Comparison of ENCODE assay signal across 8 cellular contexts in genomic region chrX:385736-386135, GRCh38. TPM values are rescaled to one million over a fixed set of nuclear protein-coding genes. Genes with fewer than 3 reads are reported as not detected.
A peak's percentile ranks its signal among the peaks of the same experiment; 100 is the strongest.
DNase-seq lines count a peak whose midpoint lies in the region; ATAC-seq, FAIRE-seq and TF ChIP-seq lines count a peak whose summit lies in the region.
"Not testable (repeated sequence)": the region's sequence is repeated elsewhere in the genome, so short reads cannot be mapped to it uniquely, and the experiment has no call there.

No MANE protein-coding gene starts in this region.

- H3K27me3 ChIP-seq in DOHH2 (ENCODE audit: control insufficient read depth, low read length); astrocyte (ENCODE audit: insufficient read depth, low read length); esophagus squamous epithelium; HepG2 (ENCODE audit: control insufficient read depth in 1 of 2, insufficient read depth in 2 of 2, low read length in 2 of 2); trophoblast cell (ENCODE audit: insufficient read depth, low read length): not testable (repeated sequence)

- H3K18ac ChIP-seq in trophoblast cell (ENCODE audit: low read length) = not testable (repeated sequence)

- H3K27ac Mint-ChIP-seq in WTC11; astrocyte (ENCODE audit: unreplicated experiment); type B pancreatic cell: not testable (repeated sequence)

- TF ChIP-seq EP300 in HepG2 (IDR thresholded peaks at IDR 0.05; ENCODE audit: low read depth in 2 of 2, low read length in 2 of 2); HepG2 (CRISPR knock-in tag; IDR thresholded peaks at IDR 0.05; ENCODE audit: borderline replicate concordance): not testable (repeated sequence)

- H3K4me1 Mint-ChIP-seq in WTC11; astrocyte (ENCODE audit: low read depth, unreplicated experiment); type B pancreatic cell (ENCODE audit: unreplicated experiment): not testable (repeated sequence)

- H4K12ac ChIP-seq in trophoblast cell (ENCODE audit: low read depth, low read length) = not testable (repeated sequence)

- not testable (repeated sequence) for H3K79me1 ChIP-seq in trophoblast cell (ENCODE audit: low read length)

- H3K4me1 ChIP-seq in DOHH2 (ENCODE audit: control insufficient read depth, low read length) = peaks cover 35% of the 10 kb centered on the region
- not testable (repeated sequence) for H3K4me1 ChIP-seq in astrocyte (ENCODE audit: insufficient read depth, low read length); trophoblast cell (ENCODE audit: control insufficient read depth in 1 of 2, insufficient read depth in 2 of 2, low read length in 2 of 2)
- peaks cover 6 to 18% (median 10%) of the 10 kb centered on the region in 3 donors for H3K4me1 ChIP-seq in esophagus squamous epithelium
- H3K4me1 ChIP-seq in HepG2 (ENCODE audit: insufficient read depth, low read length) = peaks cover 21% of the 10 kb centered on the region

- H3K4me3 Mint-ChIP-seq in WTC11 (peak overlapping the region; percentile 61), astrocyte (ENCODE audit: unreplicated experiment) (peak overlapping the region; percentile 77), type B pancreatic cell (peak overlapping the region; percentile 76)

- 49 to 61% methylated on average over 12 of the region's 12 CpGs for WGBS in esophagus squamous epithelium, 2 donors
- 77% methylated on average over 12 of the region's 12 CpGs for WGBS in HepG2 (ENCODE audit: low lambda C conversion rate)
- WGBS in trophoblast cell (ENCODE audit: extremely low coverage, insufficient coverage, insufficient read length) = no CpG with 5 or more reads among the region's 12 CpGs

- not testable (repeated sequence) for H3K9me3 Mint-ChIP-seq in WTC11; astrocyte (ENCODE audit: unreplicated experiment); type B pancreatic cell

- H3K36me3 Mint-ChIP-seq in WTC11; astrocyte (ENCODE audit: low read depth, unreplicated experiment); type B pancreatic cell: not testable (repeated sequence)

- ATAC-seq in WTC11, HepG2: not testable (repeated sequence)

- not testable (repeated sequence) for DNase-seq in LNCaP clone FGC (ENCODE audit: low read depth); WTC11 (ENCODE audit: low spot score); astrocyte (ENCODE audit: low read depth); esophagus squamous epithelium (lab: John Stamatoyannopoulos, UW); HepG2 (ENCODE audit: low spot score); trophoblast cell; type B pancreatic cell (ENCODE audit: extremely low spot score, unreplicated experiment)

- not testable (repeated sequence) for H4K91ac ChIP-seq in trophoblast cell (ENCODE audit: low read depth, low read length)

- TF ChIP-seq RAD21 in HepG2 (CRISPR knock-in tag; IDR thresholded peaks at IDR 0.05) = not testable (repeated sequence)

- CTCF ChIA-PET in WTC11 (lab: Charles Lee); HepG2 (lab: Yijun Ruan, JAX; ENCODE audit: low intra/inter-chr PET ratio, low total read pairs): not testable (repeated sequence)

- H3K4me2 ChIP-seq in DOHH2 (ENCODE audit: low read length) (peak overlapping the region; percentile 82), astrocyte (ENCODE audit: low read length) (peak overlapping the region; percentile 85), HepG2 (ENCODE audit: low read depth, low read length) (peak overlapping the region; percentile 74), trophoblast cell (ENCODE audit: low read length) (peak overlapping the region; percentile 99)

- H3F3A ChIP-seq in DOHH2 (ENCODE audit: control insufficient read depth, insufficient read depth) = not testable (repeated sequence)

- H3K4me3 ChIP-seq in DOHH2 (ENCODE audit: low read length) (peak overlapping the region; percentile 97), LNCaP clone FGC (ENCODE audit: low read depth, low read length) (peak overlapping the region; percentile 83), astrocyte (ENCODE audit: insufficient read depth, low read depth, low read length) (peak overlapping the region; percentile 98), esophagus squamous epithelium (peak overlapping the region; percentile 78 to 98 (median 93)), HepG2 (replicated peaks in 1 of 3; ENCODE audit: insufficient read depth in 1 of 3, low read depth in 2 of 3, low read length in 3 of 3) (peak overlapping the region; percentile 79 to 94 (median 92); a peak in 5 of 6 replicates)
- H3K4me3 ChIP-seq in trophoblast cell (ENCODE audit: low read depth, low read length) = not testable (repeated sequence)

- not testable (repeated sequence) for TF ChIP-seq POLR2A in esophagus squamous epithelium (IDR thresholded peaks at IDR 0.05); HepG2 (IDR thresholded peaks at IDR 0.05; ENCODE audit: insufficient read depth in 1 of 2, low read depth in 2 of 2, low read length in 2 of 2)

- H2BK120ac ChIP-seq in trophoblast cell (ENCODE audit: insufficient read depth, low read length, poor library complexity) = not testable (repeated sequence)

- intact Hi-C loops in esophagus squamous epithelium (cut with DNase I); HepG2 (cut with micrococcal nuclease; ENCODE audit: unreplicated experiment): not testable (repeated sequence)

- H2BK5ac ChIP-seq in trophoblast cell (ENCODE audit: low read depth, low read length, poor library complexity) = not testable (repeated sequence)

- in situ Hi-C loops in HepG2 (cut with HindIII; ENCODE audit: extremely low pct_ligation_motif_present, low pct_unique_long_range_greater_than_20kb) = not testable (repeated sequence)

- POLR2A ChIA-PET in WTC11 (lab: Charles Lee); HepG2 (lab: Yijun Ruan, JAX): not testable (repeated sequence)

- H3K9me2 ChIP-seq in DOHH2 (replicated peaks; ENCODE audit: control insufficient read depth, low read length) = not testable (repeated sequence)

- not testable (repeated sequence) for H3K27me3 Mint-ChIP-seq in WTC11 (ENCODE audit: low read depth); astrocyte (ENCODE audit: low read depth, unreplicated experiment); type B pancreatic cell

- peaks cover 67% of the 10 kb centered on the region for H3K79me2 ChIP-seq in DOHH2 (ENCODE audit: control insufficient read depth, low read length)
- H3K79me2 ChIP-seq in astrocyte (ENCODE audit: insufficient read depth, low read length); HepG2 (ENCODE audit: insufficient read depth, low read length); trophoblast cell (ENCODE audit: control insufficient read depth, insufficient read depth, low read length, poor library complexity): not testable (repeated sequence)

- not testable (repeated sequence) for BruUV-seq in HepG2 (replicated peaks; lab: Mats Ljungman, UMichigan)

- not testable (repeated sequence) for H3K9ac ChIP-seq in astrocyte (ENCODE audit: low read length); trophoblast cell (ENCODE audit: low read length)
- peak overlapping the region; percentile 100; the same call in 1 of the 2 replicates for H3K9ac ChIP-seq in HepG2 (ENCODE audit: insufficient read depth, low read depth, low read length)

- H2BK12ac ChIP-seq in trophoblast cell (ENCODE audit: low read length) = not testable (repeated sequence)

- FAIRE-seq in astrocyte (lab: Jason Lieb, UNC); HepG2 (lab: Jason Lieb, UNC): not testable (repeated sequence)

- not testable (repeated sequence) for H3K23ac ChIP-seq in trophoblast cell (ENCODE audit: low read length)

- peak overlapping the region; percentile 86 for H3K27ac ChIP-seq in DOHH2 (ENCODE audit: low read depth, low read length)
- H3K27ac ChIP-seq in astrocyte (ENCODE audit: low read depth, low read length); HepG2 (ENCODE audit: extremely low read length, insufficient read depth, low read length); trophoblast cell (ENCODE audit: low read depth, low read length): not testable (repeated sequence)
- peak overlapping the region in 2 of 4 donors; percentile 99 to 100 for H3K27ac ChIP-seq in esophagus squamous epithelium

- not testable (repeated sequence) for H2AK5ac ChIP-seq in trophoblast cell (ENCODE audit: low read length)

- not testable (repeated sequence) for H4K8ac ChIP-seq in trophoblast cell (ENCODE audit: low read depth, low read length)

- not testable (repeated sequence) for H3K14ac ChIP-seq in trophoblast cell (ENCODE audit: low read length)

- peak overlapping the region; percentile 44 for H3K4ac ChIP-seq in trophoblast cell (ENCODE audit: low read depth, low read length)

- H4K20me1 ChIP-seq in DOHH2 (ENCODE audit: control insufficient read depth, insufficient read depth, low read depth, low read length); astrocyte (ENCODE audit: insufficient read depth, low read length); HepG2 (ENCODE audit: insufficient read depth, low read length): not testable (repeated sequence)

- TF ChIP-seq CTCF in DOHH2 (IDR thresholded peaks at IDR 0.05; ENCODE audit: low read depth, low read length, poor library complexity, severe bottlenecking); LNCaP clone FGC (IDR thresholded peaks at IDR 0.05; ENCODE audit: control insufficient read depth, extremely low read depth, insufficient read depth); WTC11 (IDR thresholded peaks at IDR 0.05); astrocyte (IDR thresholded peaks at IDR 0.05; ENCODE audit: insufficient read depth, low read depth, low read length); esophagus squamous epithelium (IDR thresholded peaks at IDR 0.05); HepG2 (CRISPR knock-in tag; IDR thresholded peaks at IDR 0.05); type B pancreatic cell (conservative IDR thresholded peaks at IDR 0.05): not testable (repeated sequence)

- H2AFZ ChIP-seq in astrocyte (ENCODE audit: low read depth, low read length); HepG2 (ENCODE audit: low read length); trophoblast cell (ENCODE audit: insufficient read depth, low read length, poor library complexity): not testable (repeated sequence)

- not testable (repeated sequence) for H3K9me3 ChIP-seq in DOHH2 (ENCODE audit: control insufficient read depth, insufficient read depth, low read length); astrocyte (ENCODE audit: insufficient read depth, low read depth, low read length); esophagus squamous epithelium; HepG2 (ENCODE audit: low read length); trophoblast cell (ENCODE audit: insufficient read depth, low read depth, low read length)

- peaks cover 20% of the 10 kb centered on the region for H3K36me3 ChIP-seq in DOHH2 (ENCODE audit: control insufficient read depth, low read length)
- not testable (repeated sequence) for H3K36me3 ChIP-seq in astrocyte (ENCODE audit: insufficient read depth, low read length); esophagus squamous epithelium; HepG2 (replicated peaks in 1 of 2; ENCODE audit: control insufficient read depth in 1 of 2, insufficient read depth in 2 of 2, low read length in 2 of 2); trophoblast cell (ENCODE audit: control insufficient read depth in 1 of 2, insufficient read depth in 2 of 2, low read length in 2 of 2)

RNA-seq across cellular contexts. Expression of gene PPP2R3B, which starts 1.0 kb away (rescaled TPM):
- total RNA-seq in WTC11 (2021) = 103 to 130 TPM (median 107 TPM) in 3 replicates
- 39.3 and 44.7 TPM in 2 replicates for total RNA-seq in astrocyte
- total RNA-seq in esophagus squamous epithelium = 10 to 100 TPM in 3 of 4 donors, 1 to 10 TPM in 1; 7.9 to 26.1 (median 24.1) TPM
- 10.2 and 17.0 TPM in 2 replicates for total RNA-seq in HepG2 (2016; rRNA removed; fragmentation: Illumina TruSeq; extraction: Trizol)
- 40.0 and 45.6 TPM in 2 replicates for total RNA-seq in HepG2 (2016; cell fraction: cytosol; rRNA removed; fragmentation: Illumina TruSeq; extraction: Trizol; ENCODE audit: low read depth)
- 9.9 and 18.2 TPM in 2 replicates for total RNA-seq in HepG2 (2016; cell fraction: insoluble cytoplasmic fraction; rRNA removed; fragmentation: Illumina TruSeq; extraction: Trizol)
- 24.0 and 29.4 TPM in 2 replicates for total RNA-seq in HepG2 (2016; cell fraction: membrane; rRNA removed; fragmentation: Illumina TruSeq; extraction: Trizol)
- total RNA-seq in HepG2 (2016; cell fraction: nucleus; rRNA removed; fragmentation: Illumina TruSeq; extraction: Trizol) = 16.8 and 20.3 TPM in 2 replicates
- polyA plus RNA-seq in HepG2 (2011; rRNA removed) = 21.4 and 26.0 TPM in 2 replicates
- polyA plus RNA-seq in HepG2 (2011; cell fraction: cytosol; rRNA removed) = 12.7 and 19.9 TPM in 2 replicates
- polyA plus RNA-seq in HepG2 (2011; cell fraction: nucleus; rRNA removed) = 123 and 149 TPM in 2 replicates
- 9.5 and 14.7 TPM in 2 replicates for polyA plus RNA-seq in HepG2 (2012)
- 4.1 and 5.7 TPM in 2 replicates for polyA plus RNA-seq in HepG2 (2016; cell fraction: cytosol; fragmentation: Illumina TruSeq; extraction: Trizol; ENCODE audit: low read depth)
- 11.5 and 12.7 TPM in 2 replicates for polyA plus RNA-seq in HepG2 (2016; cell fraction: insoluble cytoplasmic fraction; fragmentation: Illumina TruSeq; extraction: Trizol; ENCODE audit: low read depth)
- 7.1 and 8.7 TPM in 2 replicates for polyA plus RNA-seq in HepG2 (2016; cell fraction: membrane; fragmentation: Illumina TruSeq; extraction: Trizol; ENCODE audit: low read depth)
- 43.6 and 49.3 TPM in 2 replicates for polyA plus RNA-seq in HepG2 (2016; cell fraction: nucleus; fragmentation: Illumina TruSeq; extraction: Trizol; ENCODE audit: insufficient read depth, low read depth)
- 25.0 and 39.8 TPM in 2 replicates for polyA minus RNA-seq in HepG2 (2011; rRNA and poly(A)+ RNA removed; ENCODE audit: low replicate concordance)
- polyA minus RNA-seq in HepG2 (2011; cell fraction: cytosol; rRNA and poly(A)+ RNA removed) = 13.1 and 17.1 TPM in 2 replicates
- 23.4 and 29.1 TPM in 2 replicates for polyA minus RNA-seq in HepG2 (2011; cell fraction: nucleus; rRNA and poly(A)+ RNA removed)
- 29.5 and 31.3 TPM in 2 replicates for polyA plus RNA-seq in trophoblast cell (2013)
- total RNA-seq in type B pancreatic cell (ENCODE audit: low replicate concordance) = 33.2 and 53.4 TPM in 2 replicates
